In genomic region chr5:66881475-66882161, GRCh38 we compare ENCODE assay signal across 18 cellular contexts.
DNase-seq lines count a peak whose midpoint lies in the region; ATAC-seq and TF ChIP-seq lines count a peak whose summit lies in the region.
"Had no signal": no experiment of that assay in that cellular context is flagged by ENCODE, and none has a peak within 500 bp of the region (broad histone marks: within the 10 kb centered on the region; RNA-seq: fewer than 3 reads in every experiment).

No MANE protein-coding gene starts in this region.

- no peaks in the 10 kb centered on the region for H3K36me3 ChIP-seq in right lobe of liver
- H3K36me3 ChIP-seq in upper lobe of right lung = no peaks in the 10 kb centered on the region
- H3K36me3 ChIP-seq in Caco-2 (ENCODE audit: control insufficient read depth, insufficient read depth, low read length) = no peaks in the 10 kb centered on the region
- H3K36me3 ChIP-seq: HAP-1 had no signal

- ATAC-seq in esophagus mucosa (peak; percentile 61), right lobe of liver (peak; percentile 47 to 61 (median 54)), upper lobe of right lung (peak; percentile 75), HG03460 (IDR thresholded peaks at IDR 0.05; ENCODE audit: unreplicated experiment) (no peak)
- ATAC-seq: activated CD8-positive, alpha-beta T cell treated with anti-CD3 and anti-CD28 coated beads, Interleukin-2, amount 10 ng/mL, durations not matched to agents 7 days and 5 days had no signal

- H3K9me3 Mint-ChIP-seq in Caco-2 (ENCODE audit: unreplicated experiment) = no peaks in the 10 kb centered on the region
- H3K9me3 Mint-ChIP-seq: CD4-positive, alpha-beta T cell had no signal

- peaks cover 6% of the 10 kb centered on the region for H3K4me1 Mint-ChIP-seq in Caco-2 (ENCODE audit: low read depth, unreplicated experiment)

- H3K36me3 Mint-ChIP-seq in Caco-2 (ENCODE audit: insufficient read depth, unreplicated experiment) = no peaks in the 10 kb centered on the region

- H3K27me3 ChIP-seq in right lobe of liver (no peaks in the 10 kb centered on the region), upper lobe of right lung (no peaks in the 10 kb centered on the region), Caco-2 (replicated peaks; ENCODE audit: control insufficient read depth, insufficient read depth, low read length) (no peaks in the 10 kb centered on the region)

- peaks cover 0 to 19% (median 5%) of the 10 kb centered on the region in 4 donors for H3K4me1 ChIP-seq in right lobe of liver
- H3K4me1 ChIP-seq in upper lobe of right lung = peaks cover 13% of the 10 kb centered on the region
- peaks cover 4% of the 10 kb centered on the region; the same call in 1 of the 2 replicates for H3K4me1 ChIP-seq in Caco-2
- H3K4me1 ChIP-seq: HAP-1 had no signal

- no peak overlapping the region for H3K27ac Mint-ChIP-seq in Caco-2 (ENCODE audit: unreplicated experiment)
- H3K27ac Mint-ChIP-seq: activated CD8-positive, alpha-beta T cell treated with anti-CD3 and anti-CD28 coated beads, Interleukin-2, amount 10 ng/mL, durations not matched to agents 7 days and 5 days; CD4-positive, alpha-beta T cell had no signal

- H3K27ac ChIP-seq in right lobe of liver = peak overlapping the region in 2 of 3 donors; percentile 34 to 37
- peak overlapping the region; percentile 65 for H3K27ac ChIP-seq in upper lobe of right lung
- H3K27ac ChIP-seq: 22Rv1 had no signal

- 20% methylated on average over 2 of the region's 2 CpGs for WGBS in right lobe of liver (ENCODE audit: insufficient coverage, low coverage, low lambda C conversion rate, missing lambda C conversion rate)

- POLR2A ChIA-PET in Caco-2 (lab: Charles Lee) = no interaction called here

- TF ChIP-seq POLR2A in right lobe of liver (IDR thresholded peaks at IDR 0.05) = no peak

- no peak overlapping the region for H3K4me3 ChIP-seq in right lobe of liver
- peak overlapping the region; percentile 9 for H3K4me3 ChIP-seq in upper lobe of right lung
- no peak overlapping the region for H3K4me3 ChIP-seq in Caco-2 (ENCODE audit: low read depth, low read length)
- H3K4me3 ChIP-seq: HAP-1 had no signal

- no peaks in the 10 kb centered on the region for H3K27me3 Mint-ChIP-seq in Caco-2 (ENCODE audit: insufficient read depth, unreplicated experiment)
- H3K27me3 Mint-ChIP-seq: CD4-positive, alpha-beta T cell had no signal

- intact Hi-C loops in right lobe of liver (cut with DNase I) (no loop called here), upper lobe of right lung (cut with DNase I) (no loop called here), Caco-2 (cut with micrococcal nuclease; ENCODE audit: unreplicated experiment) (no loop called here)

- CTCF ChIA-PET in Caco-2 (lab: Charles Lee) = no interaction called here

- no TSS peak for BruUV-seq in Caco-2 (replicated peaks; lab: Mats Ljungman, UMichigan)

- DNase-seq in DMS 273 (lab: John Stamatoyannopoulos, UW; ENCODE audit: unreplicated experiment) = peak; percentile 19
- DNase-seq in DMS 273 treated with DMSO at 0.1 percent for 48 hours (lab: John Stamatoyannopoulos, UW) = no peak
- no peak for DNase-seq in right lobe of liver
- DNase-seq in upper lobe of right lung = no peak
- no peak for DNase-seq in Caco-2
- no peak for DNase-seq in stimulated activated CD4-positive, alpha-beta T cell treated with anti-CD3 and anti-CD28 coated beads, Interleukin-15, amount 100 ng/mL, for 24 hours
- DNase-seq: activated CD8-positive, alpha-beta T cell treated with anti-CD3 and anti-CD28 coated beads, Interleukin-2, amount 10 ng/mL, durations not matched to agents 7 days and 5 days; activated effector memory CD4-positive, alpha-beta T cell treated with anti-CD3 and anti-CD28 coated beads, Interleukin-2, amount 50 U/mL, for 16 hours; caudate nucleus; CD4-positive, alpha-beta T cell; GF-D8; NCI-H1417 treated with DMSO at 0.1 percent for 48 hours; NCI-H446 treated with DMSO at 0.1 percent for 48 hours; retina had no signal

- TF ChIP-seq CTCF in right lobe of liver (IDR thresholded peaks at IDR 0.05) (no peak), upper lobe of right lung (IDR thresholded peaks at IDR 0.05) (no peak), Caco-2 (IDR thresholded peaks at IDR 0.05; ENCODE audit: insufficient read depth in 1 of 2, low read depth in 1 of 2, low read length in 1 of 2, severe bottlenecking in 1 of 2, unreplicated experiment in 1 of 2) (no peak)

- H3K4me3 Mint-ChIP-seq in Caco-2 (ENCODE audit: unreplicated experiment) = no peak overlapping the region
- H3K4me3 Mint-ChIP-seq: activated CD8-positive, alpha-beta T cell treated with anti-CD3 and anti-CD28 coated beads, Interleukin-2, amount 10 ng/mL, durations not matched to agents 7 days and 5 days; CD4-positive, alpha-beta T cell had no signal

- H3K9me3 ChIP-seq in right lobe of liver = no peaks in the 10 kb centered on the region
- no peaks in the 10 kb centered on the region for H3K9me3 ChIP-seq in upper lobe of right lung
- H3K9me3 ChIP-seq in Caco-2 = no peaks in the 10 kb centered on the region
- H3K9me3 ChIP-seq: HAP-1 had no signal
